ENCODE assay signal across 11 cellular contexts in genomic region chr4:110164251-110164650, GRCh38. TPM values are rescaled to one million over a fixed set of nuclear protein-coding genes. Genes with fewer than 3 reads are reported as not detected.
DNase-seq lines count a peak whose midpoint lies in the region; ATAC-seq, FAIRE-seq and TF ChIP-seq lines count a peak whose summit lies in the region.
"Had no signal": no experiment of that assay in that cellular context is flagged by ENCODE, and none has a peak within 500 bp of the region (broad histone marks: within the 10 kb centered on the region; RNA-seq: fewer than 3 reads in every experiment).

No MANE protein-coding gene starts in this region.

- 93% methylated on average over 5 of the region's 5 CpGs for WGBS in mammary epithelial cell (ENCODE audit: low coverage, missing lambda C conversion rate)

- no peak overlapping the region for H3K9ac ChIP-seq in mammary epithelial cell (ENCODE audit: insufficient read depth, low read length)

- H3K9me3 ChIP-seq in mammary epithelial cell (replicated peaks; ENCODE audit: insufficient read depth, low read length): no peaks in the 10 kb centered on the region
- no peaks in the 10 kb centered on the region for H3K9me3 ChIP-seq in vagina
- H3K9me3 ChIP-seq: Peyer's patch had no signal

- H2AFZ ChIP-seq in mammary epithelial cell (ENCODE audit: low read depth, low read length): no peak overlapping the region

- CTCF ChIA-PET in mammary epithelial cell (lab: Charles Lee; ENCODE audit: low non-redundant PET): no interaction called here

- peaks cover 0 to 4% (median 0%) of the 10 kb centered on the region in 9 donors for H3K9me3 Mint-ChIP-seq in naive thymus-derived CD8-positive, alpha-beta T cell

- FAIRE-seq in D721Med (lab: Jason Lieb, UNC): no peak

- H3K4me1 Mint-ChIP-seq in naive thymus-derived CD8-positive, alpha-beta T cell: peaks cover 16 to 43% (median 38%) of the 10 kb centered on the region in 4 donors

- no peak for TF ChIP-seq POLR2A in vagina (IDR thresholded peaks at IDR 0.05)

- POLR2A ChIA-PET in naive thymus-derived CD8-positive, alpha-beta T cell (lab: Charles Lee): interaction anchor here (1.6 kb wide), 1 partner anchor 34 kb away, joined by 10 read pairs; the partner anchor contains the start of gene ELOVL6

- in situ Hi-C loops in mammary epithelial cell (cut with MboI; ENCODE audit: low sequenced_read_pairs in 2 of 2): no loop called here

- peaks cover 0 to 2% (median 0%) of the 10 kb centered on the region in 3 donors for H3K36me3 Mint-ChIP-seq in naive thymus-derived CD8-positive, alpha-beta T cell

- H3K27me3 ChIP-seq in mammary epithelial cell (ENCODE audit: insufficient read depth, low read length) (no peaks in the 10 kb centered on the region), vagina (no peaks in the 10 kb centered on the region)
- H3K27me3 ChIP-seq: Peyer's patch had no signal

- peak; percentile 40 for DNase-seq in Daoy (ENCODE audit: low read depth)
- peak; percentile 52 for DNase-seq in LHCN-M2 (ENCODE audit: low read depth)
- DNase-seq in mammary epithelial cell: no peak
- no peak for DNase-seq in naive thymus-derived CD8-positive, alpha-beta T cell
- DNase-seq in D721Med (ENCODE audit: insufficient read length, low spot score): no peak
- no peak for DNase-seq in vagina (ENCODE audit: extremely low spot score in 2 of 2)
- DNase-seq in NCI-H2196 (lab: John Stamatoyannopoulos, UW; ENCODE audit: unreplicated experiment): no peak
- DNase-seq in DMS53 (lab: John Stamatoyannopoulos, UW): no peak
- DNase-seq: cerebellar nuclear complex, NCI-H1930, Peyer's patch had no signal

- dilution Hi-C loops in mammary epithelial cell (cut with HindIII; ENCODE audit: low sequenced_read_pairs): no loop called here

- H3K4me2 ChIP-seq in mammary epithelial cell (ENCODE audit: insufficient read depth, low read depth, low read length): no peak overlapping the region

- TF ChIP-seq CTCF in mammary epithelial cell (conservative IDR thresholded peaks at IDR 0.05 in 1 of 2, IDR thresholded peaks at IDR 0.05 in 1 of 2; ENCODE audit: extremely low read depth in 1 of 2, insufficient read depth in 1 of 2, low read depth in 1 of 2, low read length in 2 of 2): no peak
- TF ChIP-seq CTCF in D721Med (IDR thresholded peaks at IDR 0.05; ENCODE audit: insufficient read depth, missing control alignments): no peak
- no peak for TF ChIP-seq CTCF in vagina (IDR thresholded peaks at IDR 0.05)

- peaks cover 51% of the 10 kb centered on the region for H3K79me2 ChIP-seq in mammary epithelial cell (ENCODE audit: insufficient read depth, low read length)

- intact Hi-C loops in mammary epithelial cell (cut with micrococcal nuclease): loop anchor here (2.0 kb wide), 1 partner anchor 33 kb away; no protein-coding TSS in a partner anchor
- intact Hi-C loops in vagina (cut with DNase I): no loop called here

- H3K4me1 ChIP-seq in mammary epithelial cell (ENCODE audit: insufficient read depth, low read length) (peaks cover 34% of the 10 kb centered on the region), vagina (peaks cover 12% of the 10 kb centered on the region)

- no peak overlapping the region for H3K4me3 ChIP-seq in mammary epithelial cell (replicated peaks in 1 of 3; ENCODE audit: insufficient read depth in 1 of 3, low read depth in 2 of 3, low read length in 3 of 3)
- no peak overlapping the region for H3K4me3 ChIP-seq in vagina
- H3K4me3 ChIP-seq: Peyer's patch had no signal

- H3K4me3 Mint-ChIP-seq in naive thymus-derived CD8-positive, alpha-beta T cell: peak overlapping the region in 4 of 10 donors; percentile 4 to 37 (median 18)

- no peaks in the 10 kb centered on the region for H3K27me3 Mint-ChIP-seq in naive thymus-derived CD8-positive, alpha-beta T cell

- H3K27ac Mint-ChIP-seq in naive thymus-derived CD8-positive, alpha-beta T cell: peak overlapping the region in 9 of 10 donors; percentile 38 to 99 (median 95)

- BruUV-seq in mammary epithelial cell (replicated peaks; lab: Mats Ljungman, UMichigan): TSS peak; percentile 76

- H4K20me1 ChIP-seq in mammary epithelial cell (ENCODE audit: insufficient read depth, low read length): no peaks in the 10 kb centered on the region

- ATAC-seq in naive thymus-derived CD8-positive, alpha-beta T cell: no peak

- H3K27ac ChIP-seq in mammary epithelial cell (ENCODE audit: insufficient read depth, low read depth, low read length) (peak overlapping the region; percentile 3), vagina (no peak overlapping the region)

- H3K36me3 ChIP-seq in mammary epithelial cell (ENCODE audit: insufficient read depth, low read length) (peaks cover 5% of the 10 kb centered on the region), vagina (no peaks in the 10 kb centered on the region)
- H3K36me3 ChIP-seq: Peyer's patch had no signal

RNA-seq across cellular contexts. Expression of gene ELOVL6, which starts 34.2 kb away (rescaled TPM):
- 3.9 and 11.9 TPM in 2 replicates for total RNA-seq in Daoy (2014; rRNA removed; shearing (Covaris generic))
- total RNA-seq in LHCN-M2 (2014; rRNA removed) (10.4 and 10.7 TPM in 2 replicates), mammary epithelial cell (10 to 100 TPM; 18.7 to 49.0 TPM), vagina (9.1 TPM)
- 14.8 TPM for polyA plus RNA-seq in LHCN-M2 (2012)
- polyA plus RNA-seq in mammary epithelial cell: 61.6 TPM
- 34.7 TPM for polyA minus RNA-seq in mammary epithelial cell
- 1 to 10 TPM in 1 of 2 experiments, under 1 TPM in 1; 0.57 to 2.1 TPM for total RNA-seq in naive thymus-derived CD8-positive, alpha-beta T cell
- polyA plus RNA-seq in naive thymus-derived CD8-positive, alpha-beta T cell: 1 to 10 TPM in 1 of 3 donors, under 1 TPM in 2; 0.11 to 3.0 (median 0.13) TPM

Comparison
In these comparisons a context has a peak if more than half of its experiments do, and no peak if none do; other contexts are left out.
1. DNase-seq: peak in Daoy (single experiment) and LHCN-M2 (single experiment); none in mammary epithelial cell (single experiment), naive thymus-derived CD8-positive, alpha-beta T cell (0 of 10), D721Med (single experiment), vagina (0 of 2), NCI-H2196 (single experiment) and DMS53 (single experiment).